Comparison of ENCODE assay signal across 8 cellular contexts in genomic region chr7:129122086-129122750, GRCh38. TPM values are rescaled to one million over a fixed set of nuclear protein-coding genes. Genes with fewer than 3 reads are reported as not detected.
A peak's percentile ranks its signal among the peaks of the same experiment; 100 is the strongest.
DNase-seq lines count a peak whose midpoint lies in the region; ATAC-seq and TF ChIP-seq lines count a peak whose summit lies in the region.
"Had no signal": no experiment of that assay in that cellular context is flagged by ENCODE, and none has a peak within 500 bp of the region (broad histone marks: within the 10 kb centered on the region; RNA-seq: fewer than 3 reads in every experiment).

No MANE protein-coding gene starts in this region.

- 40 to 65% (median 44%) methylated on average over 2 of the region's 2 CpGs for WGBS in adrenal gland, 4 donors

- no peak for TF ChIP-seq POLR2A in adrenal gland (IDR thresholded peaks at IDR 0.05)

- intact Hi-C loops in adrenal gland (cut with DNase I), result no loop called here

- DNase-seq in kidney tubule cell (ENCODE audit: low spot score) (peak; percentile 82), adrenal gland (no peak), cerebellum (ENCODE audit: low spot score) (no peak), HCEC 1CT (no peak)
- DNase-seq: activated gamma-delta T cell treated with Interleukin-2 at 50 U/mL for 16 hours had no signal

- H3K36me3 ChIP-seq in adrenal gland (replicated peaks in 1 of 2), result no peaks in the 10 kb centered on the region

- no peak for TF ChIP-seq CTCF in adrenal gland (IDR thresholded peaks at IDR 0.05)

- ATAC-seq in GM18867 (IDR thresholded peaks at IDR 0.05; ENCODE audit: unreplicated experiment), result peak; percentile 49
- peak; percentile 36 for ATAC-seq in GM21515 (IDR thresholded peaks at IDR 0.05; ENCODE audit: unreplicated experiment)
- ATAC-seq in HG03280 (IDR thresholded peaks at IDR 0.05; ENCODE audit: unreplicated experiment), result peak; percentile 40

- H3K27ac ChIP-seq in adrenal gland, result no peak overlapping the region

- no peaks in the 10 kb centered on the region for H3K9me3 ChIP-seq in adrenal gland (replicated peaks in 1 of 3)

- no peaks in the 10 kb centered on the region for H3K27me3 ChIP-seq in adrenal gland

- H3K4me1 ChIP-seq in adrenal gland (replicated peaks in 1 of 2), result no peaks in the 10 kb centered on the region

- no peak overlapping the region for H3K4me3 ChIP-seq in adrenal gland

RNA-seq across cellular contexts. Expression of gene TSPAN33, which starts 22.3 kb away (rescaled TPM):
- total RNA-seq in adrenal gland (10 to 100 TPM in 6 of 8 donors, 1 to 10 TPM in 2; 5.5 to 20.0 (median 12.0) TPM), cerebellum (13.6 TPM)
- polyA plus RNA-seq in adrenal gland, result 1 to 10 TPM; 3.6 to 8.4 (median 6.5) TPM
